In the genomic region with DNA sequence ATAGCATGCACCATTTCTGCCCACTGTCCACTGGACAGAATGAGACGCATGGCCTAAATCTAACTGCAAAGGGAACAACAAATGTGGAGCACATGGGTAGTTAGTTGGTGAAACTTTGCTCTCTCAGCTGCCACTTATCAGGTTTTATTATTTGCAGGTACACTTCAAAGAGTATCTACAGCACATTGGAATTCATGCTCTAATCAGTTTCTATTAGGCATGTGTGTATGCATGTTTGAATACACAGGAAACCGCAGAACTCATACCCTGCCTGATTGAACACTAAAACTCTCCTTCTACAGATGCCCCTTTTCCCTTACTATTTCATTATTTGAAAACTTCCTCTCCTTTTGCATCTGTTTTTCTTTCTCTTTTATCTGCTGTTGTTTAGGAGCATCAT, we compare ENCODE assay signal across 1 cellular context.
TF ChIP-seq lines count a peak whose summit lies in the region.

No MANE protein-coding gene starts in this region.

TF ChIP-seq in HCT116, 20 proteins besides CTCF, POLR2A, EP300 and RAD21 (continued from another document):
- TF ChIP-seq, protein P1, sequence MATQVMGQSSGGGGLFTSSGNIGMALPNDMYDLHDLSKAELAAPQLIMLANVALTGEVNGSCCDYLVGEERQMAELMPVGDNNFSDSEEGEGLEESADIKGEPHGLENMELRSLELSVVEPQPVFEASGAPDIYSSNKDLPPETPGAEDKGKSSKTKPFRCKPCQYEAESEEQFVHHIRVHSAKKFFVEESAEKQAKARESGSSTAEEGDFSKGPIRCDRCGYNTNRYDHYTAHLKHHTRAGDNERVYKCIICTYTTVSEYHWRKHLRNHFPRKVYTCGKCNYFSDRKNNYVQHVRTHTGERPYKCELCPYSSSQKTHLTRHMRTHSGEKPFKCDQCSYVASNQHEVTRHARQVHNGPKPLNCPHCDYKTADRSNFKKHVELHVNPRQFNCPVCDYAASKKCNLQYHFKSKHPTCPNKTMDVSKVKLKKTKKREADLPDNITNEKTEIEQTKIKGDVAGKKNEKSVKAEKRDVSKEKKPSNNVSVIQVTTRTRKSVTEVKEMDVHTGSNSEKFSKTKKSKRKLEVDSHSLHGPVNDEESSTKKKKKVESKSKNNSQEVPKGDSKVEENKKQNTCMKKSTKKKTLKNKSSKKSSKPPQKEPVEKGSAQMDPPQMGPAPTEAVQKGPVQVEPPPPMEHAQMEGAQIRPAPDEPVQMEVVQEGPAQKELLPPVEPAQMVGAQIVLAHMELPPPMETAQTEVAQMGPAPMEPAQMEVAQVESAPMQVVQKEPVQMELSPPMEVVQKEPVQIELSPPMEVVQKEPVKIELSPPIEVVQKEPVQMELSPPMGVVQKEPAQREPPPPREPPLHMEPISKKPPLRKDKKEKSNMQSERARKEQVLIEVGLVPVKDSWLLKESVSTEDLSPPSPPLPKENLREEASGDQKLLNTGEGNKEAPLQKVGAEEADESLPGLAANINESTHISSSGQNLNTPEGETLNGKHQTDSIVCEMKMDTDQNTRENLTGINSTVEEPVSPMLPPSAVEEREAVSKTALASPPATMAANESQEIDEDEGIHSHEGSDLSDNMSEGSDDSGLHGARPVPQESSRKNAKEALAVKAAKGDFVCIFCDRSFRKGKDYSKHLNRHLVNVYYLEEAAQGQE (IDR thresholded peaks at IDR 0.05; ENCODE audit: low read depth), result no peak
- TF ChIP-seq, protein P2, sequence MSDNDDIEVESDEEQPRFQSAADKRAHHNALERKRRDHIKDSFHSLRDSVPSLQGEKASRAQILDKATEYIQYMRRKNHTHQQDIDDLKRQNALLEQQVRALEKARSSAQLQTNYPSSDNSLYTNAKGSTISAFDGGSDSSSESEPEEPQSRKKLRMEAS (IDR thresholded peaks at IDR 0.05), result no peak
- TF ChIP-seq CBX3 (IDR thresholded peaks at IDR 0.05; ENCODE audit: low read depth) (no peak), EZH2 (IDR thresholded peaks at IDR 0.05) (no peak)
